ENCODE assay signal across 15 cellular contexts in genomic region chr6:108836061-108836460, GRCh38. TPM values are rescaled to one million over a fixed set of nuclear protein-coding genes. Genes with fewer than 3 reads are reported as not detected.
DNase-seq lines count a peak whose midpoint lies in the region; ATAC-seq and TF ChIP-seq lines count a peak whose summit lies in the region.
"Had no signal": no experiment of that assay in that cellular context is flagged by ENCODE, and none has a peak within 500 bp of the region (broad histone marks: within the 10 kb centered on the region; RNA-seq: fewer than 3 reads in every experiment).

No MANE protein-coding gene starts in this region.

- H3K4me3 ChIP-seq in MM.1S (ENCODE audit: low read length) (no peak overlapping the region), fibroblast of mammary gland (ENCODE audit: control insufficient read depth, low read depth, low read length) (no peak overlapping the region)
- H3K4me3 ChIP-seq: HAP-1 had no signal

- peak overlapping the region; percentile 32; the same call in 1 of the 2 replicates for H3K4me2 ChIP-seq in MM.1S (ENCODE audit: low read depth, low read length)

- no peaks in the 10 kb centered on the region for H3K27me3 Mint-ChIP-seq in natural killer cell (ENCODE audit: low read depth in 2 of 2)
- H3K27me3 Mint-ChIP-seq in natural killer cell treated with Interleukin-12 subunit alpha and Interleukin-12 subunit beta and Interleukin-15 and Interleukin-18, amount 100 ng/mL, for 72 hours = no peaks in the 10 kb centered on the region
- H3K27me3 Mint-ChIP-seq in stimulated activated naive B cell treated with anti-CD40 and anti-IgM and Interleukin-4, amounts not matched to agents 10 μg/mL and 1 μg/mL and 100 μg/mL, for 72 hours = peaks cover 23 to 30% of the 10 kb centered on the region in 2 donors

- no peaks in the 10 kb centered on the region for H4K20me1 ChIP-seq in MM.1S (ENCODE audit: insufficient read depth, low read length)

- peaks cover 44% of the 10 kb centered on the region for H3K4me1 ChIP-seq in MM.1S (ENCODE audit: low read length)

- H3K36me3 ChIP-seq in MM.1S (replicated peaks; ENCODE audit: insufficient read depth, low read length) = no peaks in the 10 kb centered on the region
- H3K36me3 ChIP-seq: HAP-1 had no signal

- no peak overlapping the region for H3K27ac ChIP-seq in MM.1S (ENCODE audit: low read length)
- H3K27ac ChIP-seq: C4-2B had no signal

- no peak overlapping the region for H2AFZ ChIP-seq in MM.1S (ENCODE audit: low read length)

- DNase-seq in natural killer cell (no peak), MM.1S (peak; percentile 58), fibroblast of mammary gland (ENCODE audit: low read depth) (peak; percentile 34), kidney glomerular epithelial cell (lab: John Stamatoyannopoulos, UW) (no peak), midbrain (lab: John Stamatoyannopoulos, UW) (no peak), NCI-H2081 (lab: John Stamatoyannopoulos, UW) (no peak)
- DNase-seq in natural killer cell treated with Interleukin-12 subunit alpha and Interleukin-12 subunit beta and Interleukin-15 and Interleukin-18, amount 100 ng/mL, for 72 hours (ENCODE audit: low spot score) = no peak
- no peak for DNase-seq in stimulated activated naive B cell treated with anti-CD40 and anti-IgM and Interleukin-4, amounts not matched to agents 10 μg/mL and 1 μg/mL and 100 μg/mL, for 72 hours
- DNase-seq: DMS79 treated with DMSO at 0.1 percent for 48 hours, MV-4-11, NCI-H1417 treated with DMSO at 0.1 percent for 48 hours, NCI-H187 treated with DMSO at 0.1 percent for 48 hours, NCI-H2171 had no signal

- no peak overlapping the region for H3K27ac Mint-ChIP-seq in natural killer cell
- no peak overlapping the region for H3K27ac Mint-ChIP-seq in natural killer cell treated with Interleukin-12 subunit alpha and Interleukin-12 subunit beta and Interleukin-15 and Interleukin-18, amount 100 ng/mL, for 72 hours
- peak overlapping the region; percentile 20 for H3K27ac Mint-ChIP-seq in stimulated activated naive B cell treated with anti-CD40 and anti-IgM and Interleukin-4, amounts not matched to agents 10 μg/mL and 1 μg/mL and 100 μg/mL, for 72 hours

- no peaks in the 10 kb centered on the region for H3K27me3 ChIP-seq in MM.1S (replicated peaks; ENCODE audit: insufficient read depth, low read length)

- H3K79me2 ChIP-seq in MM.1S (ENCODE audit: low read length) = peaks cover 26% of the 10 kb centered on the region

- no peaks in the 10 kb centered on the region for H3K36me3 Mint-ChIP-seq in natural killer cell
- no peaks in the 10 kb centered on the region for H3K36me3 Mint-ChIP-seq in natural killer cell treated with Interleukin-12 subunit alpha and Interleukin-12 subunit beta and Interleukin-15 and Interleukin-18, amount 100 ng/mL, for 72 hours
- no peaks in the 10 kb centered on the region for H3K36me3 Mint-ChIP-seq in stimulated activated naive B cell treated with anti-CD40 and anti-IgM and Interleukin-4, amounts not matched to agents 10 μg/mL and 1 μg/mL and 100 μg/mL, for 72 hours

- peaks cover 43 to 46% of the 10 kb centered on the region in 2 donors for H3K4me1 Mint-ChIP-seq in natural killer cell
- H3K4me1 Mint-ChIP-seq in natural killer cell treated with Interleukin-12 subunit alpha and Interleukin-12 subunit beta and Interleukin-15 and Interleukin-18, amount 100 ng/mL, for 72 hours (ENCODE audit: low read depth in 2 of 2) = peaks cover 31 to 40% of the 10 kb centered on the region in 2 donors
- H3K4me1 Mint-ChIP-seq in stimulated activated naive B cell treated with anti-CD40 and anti-IgM and Interleukin-4, amounts not matched to agents 10 μg/mL and 1 μg/mL and 100 μg/mL, for 72 hours = peaks cover 16 to 28% of the 10 kb centered on the region in 2 donors

- no peaks in the 10 kb centered on the region for H3K9me3 Mint-ChIP-seq in natural killer cell
- H3K9me3 Mint-ChIP-seq in natural killer cell treated with Interleukin-12 subunit alpha and Interleukin-12 subunit beta and Interleukin-15 and Interleukin-18, amount 100 ng/mL, for 72 hours = no peaks in the 10 kb centered on the region
- H3K9me3 Mint-ChIP-seq in stimulated activated naive B cell treated with anti-CD40 and anti-IgM and Interleukin-4, amounts not matched to agents 10 μg/mL and 1 μg/mL and 100 μg/mL, for 72 hours = no peaks in the 10 kb centered on the region

- peaks cover 19% of the 10 kb centered on the region for H3F3A ChIP-seq in MM.1S (ENCODE audit: insufficient read depth, low read length)

- peak overlapping the region; percentile 9 for H3K4me3 Mint-ChIP-seq in natural killer cell
- H3K4me3 Mint-ChIP-seq in natural killer cell treated with Interleukin-12 subunit alpha and Interleukin-12 subunit beta and Interleukin-15 and Interleukin-18, amount 100 ng/mL, for 72 hours = no peak overlapping the region
- no peak overlapping the region for H3K4me3 Mint-ChIP-seq in stimulated activated naive B cell treated with anti-CD40 and anti-IgM and Interleukin-4, amounts not matched to agents 10 μg/mL and 1 μg/mL and 100 μg/mL, for 72 hours

- H3K9me2 ChIP-seq in MM.1S (replicated peaks; ENCODE audit: insufficient read depth, low read length) = no peaks in the 10 kb centered on the region

- no peak for ATAC-seq in natural killer cell
- no peak for ATAC-seq in natural killer cell treated with Interleukin-12 subunit alpha and Interleukin-12 subunit beta and Interleukin-15 and Interleukin-18, amount 100 ng/mL, for 72 hours
- ATAC-seq in stimulated activated naive B cell treated with anti-CD40 and anti-IgM and Interleukin-4, amounts not matched to agents 10 μg/mL and 1 μg/mL and 100 μg/mL, for 72 hours (replicated peaks) = no peak

- no peak overlapping the region for H3K9ac ChIP-seq in MM.1S (ENCODE audit: low read length)

- intact Hi-C loops in natural killer cell (cut with micrococcal nuclease) = loop anchor here (5.0 kb wide), 3 partner anchors 61 to 279 kb away; no protein-coding TSS in a partner anchor

- H3K9me3 ChIP-seq in MM.1S (replicated peaks; ENCODE audit: insufficient read depth, low read length) = no peaks in the 10 kb centered on the region
- H3K9me3 ChIP-seq: HAP-1 had no signal

- TF ChIP-seq CTCF in natural killer cell (IDR thresholded peaks at IDR 0.05) (no peak), MM.1S (IDR thresholded peaks at IDR 0.05; ENCODE audit: low read length) (no peak), fibroblast of mammary gland (conservative IDR thresholded peaks at IDR 0.05; ENCODE audit: control insufficient read depth, insufficient read depth, low read depth, low read length) (no peak)

RNA-seq across cellular contexts. Expression of gene ARMC2, which starts 12.2 kb away (rescaled TPM):
- 10 to 100 TPM in 1 of 3 donors, 1 to 10 TPM in 2; 9.4 to 13.8 (median 9.7) TPM for total RNA-seq in natural killer cell
- 1 to 10 TPM in 1 of 2 donors, under 1 TPM in 1; 0.83 to 5.4 TPM for total RNA-seq in natural killer cell treated with Interleukin-12 subunit alpha and Interleukin-12 subunit beta and Interleukin-15 and Interleukin-18, amount 100 ng/mL, for 72 hours

Comparison
In these comparisons a context has a peak if more than half of its experiments do, and no peak if none do; other contexts are left out.
1. DNase-seq: peak in MM.1S (single experiment) and fibroblast of mammary gland (single experiment); none in natural killer cell (single experiment), natural killer cell treated with Interleukin-12 subunit alpha and Interleukin-12 subunit beta and Interleukin-15 and Interleukin-18, amount 100 ng/mL, for 72 hours (single experiment), stimulated activated naive B cell treated with anti-CD40 and anti-IgM and Interleukin-4, amounts not matched to agents 10 μg/mL and 1 μg/mL and 100 μg/mL, for 72 hours (single experiment), kidney glomerular epithelial cell (single experiment), midbrain (single experiment) and NCI-H2081 (0 of 2).